Comparison of ENCODE assay signal across 9 cellular contexts in the genomic region with DNA sequence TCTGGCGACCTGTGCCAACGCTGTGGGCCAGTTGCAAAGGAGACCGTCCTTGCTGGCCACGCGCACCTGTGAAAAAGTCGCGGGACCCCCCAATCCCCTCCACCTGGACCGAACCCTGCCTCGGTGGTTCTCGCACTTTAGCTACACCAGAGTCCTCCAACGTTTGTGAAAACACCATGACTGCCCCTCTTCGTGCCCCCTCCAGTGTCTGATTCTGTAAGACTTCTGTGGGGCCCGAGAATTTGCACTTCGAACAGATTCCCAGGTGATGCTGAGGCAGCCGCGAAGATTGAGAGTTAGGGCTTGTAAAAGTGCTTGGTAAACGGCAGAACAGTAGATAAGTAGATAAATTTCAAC.
A peak's percentile ranks its signal among the peaks of the same experiment; 100 is the strongest.
DNase-seq lines count a peak whose midpoint lies in the region; TF ChIP-seq lines count a peak whose summit lies in the region.
"Had no signal": no experiment of that assay in that cellular context is flagged by ENCODE, and none has a peak within 500 bp of the region (broad histone marks: within the 10 kb centered on the region; RNA-seq: fewer than 3 reads in every experiment).

No MANE protein-coding gene starts in this region.

- peaks cover 24% of the 10 kb centered on the region for H3K4me1 Mint-ChIP-seq in activated naive CD4-positive, alpha-beta T cell treated with anti-CD3 and anti-CD28 coated beads for 36 hours (ENCODE audit: low read depth)
- H3K4me1 Mint-ChIP-seq in mesothelial cell of epicardium (peaks cover 48% of the 10 kb centered on the region), type B pancreatic cell (ENCODE audit: unreplicated experiment) (peaks cover 52% of the 10 kb centered on the region)

- H3K27me3 Mint-ChIP-seq in activated naive CD4-positive, alpha-beta T cell treated with anti-CD3 and anti-CD28 coated beads for 36 hours (ENCODE audit: low read depth), result peaks cover 8% of the 10 kb centered on the region
- H3K27me3 Mint-ChIP-seq in mesothelial cell of epicardium (ENCODE audit: low read depth), result no peaks in the 10 kb centered on the region
- H3K27me3 Mint-ChIP-seq in type B pancreatic cell, result no peaks in the 10 kb centered on the region

- H3K4me3 Mint-ChIP-seq in activated naive CD4-positive, alpha-beta T cell treated with anti-CD3 and anti-CD28 coated beads for 36 hours, result peak overlapping the region; percentile 68
- H3K4me3 Mint-ChIP-seq in mesothelial cell of epicardium, result peak overlapping the region; percentile 70
- peak overlapping the region; percentile 91 for H3K4me3 Mint-ChIP-seq in type B pancreatic cell

- intact Hi-C loops in activated naive CD4-positive, alpha-beta T cell treated with anti-CD3 and anti-CD28 coated beads for 36 hours (cut with micrococcal nuclease), result loop anchor here (2.0 to 10.0 kb wide), 3 partner anchors 35 to 352 kb away; no protein-coding TSS in a partner anchor

- H3K9me3 Mint-ChIP-seq in activated naive CD4-positive, alpha-beta T cell treated with anti-CD3 and anti-CD28 coated beads for 36 hours, result no peaks in the 10 kb centered on the region
- no peaks in the 10 kb centered on the region for H3K9me3 Mint-ChIP-seq in mesothelial cell of epicardium
- no peaks in the 10 kb centered on the region for H3K9me3 Mint-ChIP-seq in type B pancreatic cell

- no peak for DNase-seq in activated naive CD4-positive, alpha-beta T cell treated with anti-CD3 and anti-CD28 coated beads for 36 hours
- DNase-seq in activated naive CD4-positive, alpha-beta T cell treated with Interleukin-2 at 50 U/mL for 16 hours, result no peak
- DNase-seq in choroid plexus epithelial cell (ENCODE audit: low read depth) (no peak), mesothelial cell of epicardium (ENCODE audit: low spot score in 2 of 2, unreplicated experiment in 2 of 2) (no peak), type B pancreatic cell (ENCODE audit: extremely low spot score, unreplicated experiment) (no peak), SKM-1 treated with dmso at 0.1 percent for 144 hours (lab: John Stamatoyannopoulos, UW; ENCODE audit: unreplicated experiment) (no peak), NCI-H128 (lab: John Stamatoyannopoulos, UW; ENCODE audit: unreplicated experiment) (no peak)
- DNase-seq in stimulated activated CD4-positive, alpha-beta T cell treated with anti-CD3 and anti-CD28 coated beads, Interleukin-2, amount 100 ng/mL, for 24 hours, result no peak

- TF ChIP-seq CTCF in choroid plexus epithelial cell (conservative IDR thresholded peaks at IDR 0.05; ENCODE audit: low read depth, low read length) (no peak), mesothelial cell of epicardium (IDR thresholded peaks at IDR 0.05; ENCODE audit: unreplicated experiment) (no peak), type B pancreatic cell (conservative IDR thresholded peaks at IDR 0.05) (no peak)

- H3K27ac Mint-ChIP-seq in activated naive CD4-positive, alpha-beta T cell treated with anti-CD3 and anti-CD28 coated beads for 36 hours, result no peak overlapping the region
- H3K27ac Mint-ChIP-seq in mesothelial cell of epicardium (peak overlapping the region; percentile 84), type B pancreatic cell (peak overlapping the region; percentile 95)

- CTCF ChIA-PET in activated naive CD4-positive, alpha-beta T cell treated with anti-CD3 and anti-CD28 coated beads for 36 hours (lab: Charles Lee), result interaction anchor here (1.2 to 1.5 kb wide), 2 partner anchors 35 to 69 kb away, joined by 3 to 4 read pairs; no protein-coding TSS in a partner anchor

- peak overlapping the region; percentile 71 for H3K4me3 ChIP-seq in choroid plexus epithelial cell (ENCODE audit: low read depth, low read length)
- H3K4me3 ChIP-seq: K562 had no signal

- no peaks in the 10 kb centered on the region for H3K36me3 Mint-ChIP-seq in activated naive CD4-positive, alpha-beta T cell treated with anti-CD3 and anti-CD28 coated beads for 36 hours (ENCODE audit: low read depth)
- H3K36me3 Mint-ChIP-seq in mesothelial cell of epicardium (no peaks in the 10 kb centered on the region), type B pancreatic cell (peaks cover 3% of the 10 kb centered on the region)
